22 cellular contexts compared by ENCODE assay signal in genomic region chr7:90225181-90225580, GRCh38. TPM values are rescaled to one million over a fixed set of nuclear protein-coding genes. Genes with fewer than 3 reads are reported as not detected.
DNase-seq lines count a peak whose midpoint lies in the region; ATAC-seq and TF ChIP-seq lines count a peak whose summit lies in the region.
"Had no signal": no experiment of that assay in that cellular context is flagged by ENCODE, and none has a peak within 500 bp of the region (broad histone marks: within the 10 kb centered on the region; RNA-seq: fewer than 3 reads in every experiment).

No MANE protein-coding gene starts in this region.

- peak overlapping the region; percentile 51; the same call in 1 of the 3 replicates for H3K4me3 Mint-ChIP-seq in GM23338
- H3K4me3 Mint-ChIP-seq: CD4-positive, alpha-beta memory T cell; IgD-negative memory B cell had no signal

- peaks cover 37% of the 10 kb centered on the region for H3K4me1 Mint-ChIP-seq in GM23338
- H3K4me1 Mint-ChIP-seq: CD4-positive, alpha-beta memory T cell; IgD-negative memory B cell had no signal

- 93% methylated on average over 2 of the region's 3 CpGs for WGBS in HUES64

- H3K9ac ChIP-seq in HUES64 (ENCODE audit: low read depth, low read length), result no peak overlapping the region
- H3K9ac ChIP-seq: KMS-11 had no signal

- H2AFZ ChIP-seq in GM23338, result no peak overlapping the region

- peak overlapping the region; percentile 71 for H3K4me2 ChIP-seq in GM23338
- H3K4me2 ChIP-seq: KMS-11 had no signal

- peaks cover 38% of the 10 kb centered on the region for H3K4me1 ChIP-seq in GM23338 (ENCODE audit: insufficient read depth)
- peaks cover 35% of the 10 kb centered on the region for H3K4me1 ChIP-seq in HUES64 (ENCODE audit: insufficient read depth, low read length)

- no peaks in the 10 kb centered on the region for H3F3A ChIP-seq in GM23338 (replicated peaks; ENCODE audit: low read depth)

- H3K9me3 Mint-ChIP-seq in GM23338, result no peaks in the 10 kb centered on the region
- H3K9me3 Mint-ChIP-seq: IgD-negative memory B cell had no signal

- H3K27me3 ChIP-seq in GM23338 (ENCODE audit: insufficient read depth), result no peaks in the 10 kb centered on the region
- no peaks in the 10 kb centered on the region for H3K27me3 ChIP-seq in HUES64 (ENCODE audit: insufficient read depth, low read length)

- H3K27me3 Mint-ChIP-seq in GM23338 (ENCODE audit: insufficient read depth, low read depth, poor library complexity), result no peaks in the 10 kb centered on the region

- no peaks in the 10 kb centered on the region for H4K20me1 ChIP-seq in GM23338 (replicated peaks; ENCODE audit: insufficient read depth)

- H3K9me3 ChIP-seq in HUES64 (ENCODE audit: insufficient read depth, low read depth, low read length), result no peaks in the 10 kb centered on the region

- no peaks in the 10 kb centered on the region for H3K9me2 ChIP-seq in GM23338 (ENCODE audit: insufficient read depth)

- ATAC-seq in GM23338 (no peak), GM18861 (IDR thresholded peaks at IDR 0.05; ENCODE audit: unreplicated experiment) (no peak)

- H3K4me3 ChIP-seq in GM23338 (no peak overlapping the region), HUES64 (ENCODE audit: low read length) (no peak overlapping the region)

- peak overlapping the region; percentile 82 for H3K27ac Mint-ChIP-seq in GM23338
- H3K27ac Mint-ChIP-seq: CD4-positive, alpha-beta memory T cell; IgD-negative memory B cell had no signal

- H3K27ac ChIP-seq in GM23338 (ENCODE audit: low read depth) (peak overlapping the region; percentile 84), HUES64 (ENCODE audit: low read depth, low read length) (peak overlapping the region; percentile 69), VCaP (peak overlapping the region; percentile 100)
- H3K27ac ChIP-seq: KMS-11 had no signal

- peaks cover 20% of the 10 kb centered on the region for H3K79me2 ChIP-seq in GM23338 (replicated peaks; ENCODE audit: insufficient read depth)

- TF ChIP-seq CTCF in GM23338 (conservative IDR thresholded peaks at IDR 0.05; ENCODE audit: low read depth in 2 of 2) (no peak), VCaP (conservative IDR thresholded peaks at IDR 0.05) (no peak)

- DNase-seq in GM23338 (ENCODE audit: low spot score) (no peak), myocyte (ENCODE audit: low read depth) (peak; percentile 71), MV-4-11 (lab: John Stamatoyannopoulos, UW) (no peak)
- DNase-seq in activated CD8-positive, alpha-beta memory T cell treated with anti-CD3 and anti-CD28 coated beads for 24 hours, result no peak
- DNase-seq: C1 segment of cervical spinal cord; CD4-positive, alpha-beta memory T cell; COR-L47; DMS79 treated with DMSO at 0.1 percent for 48 hours; GF-D8; NCI-H1092; NCI-H1417 treated with DMSO at 0.1 percent for 48 hours; NCI-H1694 treated with DMSO at 0.1 percent for 48 hours; NCI-H2081; NCI-H446 treated with DMSO at 0.1 percent for 48 hours; Right ventricle myocardium superior; RPMI8226 had no signal

- H3K36me3 ChIP-seq in GM23338 (ENCODE audit: insufficient read depth) (no peaks in the 10 kb centered on the region), HUES64 (ENCODE audit: insufficient read depth, low read length) (peaks cover 9% of the 10 kb centered on the region; the same call in 1 of the 2 replicates)

- no peaks in the 10 kb centered on the region; the same call in 2 of the 3 replicates for H3K36me3 Mint-ChIP-seq in GM23338 (ENCODE audit: low read depth)
- H3K36me3 Mint-ChIP-seq: CD4-positive, alpha-beta memory T cell; IgD-negative memory B cell had no signal

TF ChIP-seq in GM23338, 12 proteins besides CTCF, POLR2A, EP300 and RAD21 (continues in another document):
- TF ChIP-seq ZNF114 (CRISPR knock-in tag; IDR thresholded peaks at IDR 0.05), result no peak
- no peak for TF ChIP-seq STAT1 (IDR thresholded peaks at IDR 0.05; ENCODE audit: unreplicated experiment)
- TF ChIP-seq CREB1 (CRISPR knock-in tag; IDR thresholded peaks at IDR 0.05; ENCODE audit: low read depth), result no peak
- no peak for TF ChIP-seq JUNB (IDR thresholded peaks at IDR 0.05; ENCODE audit: unreplicated experiment)
- TF ChIP-seq POLR2AphosphoS5 (IDR thresholded peaks at IDR 0.05; ENCODE audit: low read depth), result no peak
- TF ChIP-seq, protein P1, sequence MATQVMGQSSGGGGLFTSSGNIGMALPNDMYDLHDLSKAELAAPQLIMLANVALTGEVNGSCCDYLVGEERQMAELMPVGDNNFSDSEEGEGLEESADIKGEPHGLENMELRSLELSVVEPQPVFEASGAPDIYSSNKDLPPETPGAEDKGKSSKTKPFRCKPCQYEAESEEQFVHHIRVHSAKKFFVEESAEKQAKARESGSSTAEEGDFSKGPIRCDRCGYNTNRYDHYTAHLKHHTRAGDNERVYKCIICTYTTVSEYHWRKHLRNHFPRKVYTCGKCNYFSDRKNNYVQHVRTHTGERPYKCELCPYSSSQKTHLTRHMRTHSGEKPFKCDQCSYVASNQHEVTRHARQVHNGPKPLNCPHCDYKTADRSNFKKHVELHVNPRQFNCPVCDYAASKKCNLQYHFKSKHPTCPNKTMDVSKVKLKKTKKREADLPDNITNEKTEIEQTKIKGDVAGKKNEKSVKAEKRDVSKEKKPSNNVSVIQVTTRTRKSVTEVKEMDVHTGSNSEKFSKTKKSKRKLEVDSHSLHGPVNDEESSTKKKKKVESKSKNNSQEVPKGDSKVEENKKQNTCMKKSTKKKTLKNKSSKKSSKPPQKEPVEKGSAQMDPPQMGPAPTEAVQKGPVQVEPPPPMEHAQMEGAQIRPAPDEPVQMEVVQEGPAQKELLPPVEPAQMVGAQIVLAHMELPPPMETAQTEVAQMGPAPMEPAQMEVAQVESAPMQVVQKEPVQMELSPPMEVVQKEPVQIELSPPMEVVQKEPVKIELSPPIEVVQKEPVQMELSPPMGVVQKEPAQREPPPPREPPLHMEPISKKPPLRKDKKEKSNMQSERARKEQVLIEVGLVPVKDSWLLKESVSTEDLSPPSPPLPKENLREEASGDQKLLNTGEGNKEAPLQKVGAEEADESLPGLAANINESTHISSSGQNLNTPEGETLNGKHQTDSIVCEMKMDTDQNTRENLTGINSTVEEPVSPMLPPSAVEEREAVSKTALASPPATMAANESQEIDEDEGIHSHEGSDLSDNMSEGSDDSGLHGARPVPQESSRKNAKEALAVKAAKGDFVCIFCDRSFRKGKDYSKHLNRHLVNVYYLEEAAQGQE (IDR thresholded peaks at IDR 0.05; ENCODE audit: unreplicated experiment), result no peak
- TF ChIP-seq EZH2phosphoT487 (IDR thresholded peaks at IDR 0.05; ENCODE audit: unreplicated experiment), result no peak

RNA-seq across cellular contexts. Expression of gene STEAP2, which starts 13.6 kb away (rescaled TPM):
- 20.9 and 22.0 TPM in 2 replicates for total RNA-seq in GM23338 (2014; rRNA removed; shearing (Covaris generic))
- 10.4 and 13.1 TPM in 2 replicates for polyA plus RNA-seq in GM23338 (2016; fragmentation: Nextera tagmentation; extraction: Ambion mirVana)
- 3.8 TPM for polyA plus RNA-seq in HUES64 (2013, experiment 1 of 2)
- 4.6 TPM for polyA plus RNA-seq in HUES64 (2013, experiment 2 of 2)
- total RNA-seq in myocyte, result 6.9 and 7.1 TPM in 2 replicates
- polyA plus RNA-seq in myocyte (2012), result 2.0 TPM
- polyA plus RNA-seq: CD4-positive, alpha-beta memory T cell; IgD-negative memory B cell had no signal

RNA-seq across cellular contexts. Expression of gene CFAP69, which starts 19.8 kb away (rescaled TPM):
- total RNA-seq in GM23338 (2014; rRNA removed; shearing (Covaris generic)), result 7.9 and 11.2 TPM in 2 replicates
- polyA plus RNA-seq in GM23338 (2016; fragmentation: Nextera tagmentation; extraction: Ambion mirVana), result 3.1 and 4.9 TPM in 2 replicates
- 2.4 TPM for polyA plus RNA-seq in HUES64 (2013, experiment 1 of 2)
- polyA plus RNA-seq in HUES64 (2013, experiment 2 of 2), result 1.3 TPM
- total RNA-seq in myocyte, result 2.0 and 2.5 TPM in 2 replicates
- 2.0 TPM for polyA plus RNA-seq in myocyte (2012)
- total RNA-seq: T-helper 1 cell treated with Interleukin-12 subunit alpha and Interleukin-12 subunit beta and Interleukin-4 antibody, amounts not matched to agents 30 ng/mL and 1 ng/mL, for 36 hours had no signal
- polyA plus RNA-seq: CD4-positive, alpha-beta memory T cell had no signal
